ENCODE assay signal across 9 cellular contexts in the genomic region with DNA sequence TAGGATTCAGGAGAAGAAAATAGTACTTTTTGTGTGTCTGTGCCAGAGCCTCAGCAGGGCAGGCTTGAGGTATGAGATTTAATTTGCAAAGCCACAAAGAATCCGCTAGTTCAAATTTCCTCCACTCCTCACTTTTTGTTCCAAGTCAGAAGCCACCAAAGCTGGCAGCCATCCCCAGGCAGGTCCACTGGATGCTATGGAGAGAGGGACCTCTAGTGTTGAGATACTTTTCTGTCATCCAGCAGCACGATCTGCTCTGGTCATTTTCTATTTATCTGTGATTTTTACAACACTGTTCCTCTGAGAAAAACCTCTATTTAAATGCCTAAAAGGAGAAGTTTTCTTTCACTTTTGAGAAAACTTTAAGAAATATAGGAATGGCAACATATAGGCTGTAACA.
DNase-seq lines count a peak whose midpoint lies in the region; ATAC-seq and TF ChIP-seq lines count a peak whose summit lies in the region.
"Had no signal": no experiment of that assay in that cellular context is flagged by ENCODE, and none has a peak within 500 bp of the region (broad histone marks: within the 10 kb centered on the region; RNA-seq: fewer than 3 reads in every experiment).

No MANE protein-coding gene starts in this region.

- H3K36me3 ChIP-seq in ascending aorta: no peaks in the 10 kb centered on the region

- H3K4me1 Mint-ChIP-seq in stimulated activated naive CD8-positive, alpha-beta T cell treated with anti-CD3 and anti-CD28 coated beads, Interleukin-15, amount 100 ng/mL, for 72 hours: no peaks in the 10 kb centered on the region

- peak in 2 of 3 experiments; percentile 29 to 72 for TF ChIP-seq CTCF in ascending aorta (IDR thresholded peaks at IDR 0.05)

- H3K27ac Mint-ChIP-seq in stimulated activated naive CD8-positive, alpha-beta T cell treated with anti-CD3 and anti-CD28 coated beads, Interleukin-15, amount 100 ng/mL, for 72 hours: no peak overlapping the region
- H3K27ac Mint-ChIP-seq: dendritic cell treated with granulocyte-macrophage colony-stimulating factor and Interleukin-4, amounts not matched to agents 40 ng/mL and 50 ng/mL, for 4 days had no signal

- no peak overlapping the region for H3K27ac ChIP-seq in ascending aorta

- H3K9me3 ChIP-seq in ascending aorta: no peaks in the 10 kb centered on the region

- peaks cover 0 to 4% of the 10 kb centered on the region in 2 donors for H3K9me3 Mint-ChIP-seq in stimulated activated naive CD8-positive, alpha-beta T cell treated with anti-CD3 and anti-CD28 coated beads, Interleukin-15, amount 100 ng/mL, for 72 hours
- H3K9me3 Mint-ChIP-seq: dendritic cell treated with granulocyte-macrophage colony-stimulating factor and Interleukin-4, amounts not matched to agents 40 ng/mL and 50 ng/mL, for 4 days had no signal

- ATAC-seq in stimulated activated naive CD8-positive, alpha-beta T cell treated with anti-CD3 and anti-CD28 coated beads, Interleukin-15, amount 100 ng/mL, for 72 hours: peak; percentile 77
- ATAC-seq in stimulated activated naive CD8-positive, alpha-beta T cell treated with anti-CD3 and anti-CD28 coated beads, Interleukin-15, Interleukin-2, amounts not matched to agents 100 U/mL and 50 U/mL, for 24 hours: no peak
- no peak for ATAC-seq in GM21825 (IDR thresholded peaks at IDR 0.05; ENCODE audit: unreplicated experiment)
- no peak for ATAC-seq in HG03521 (IDR thresholded peaks at IDR 0.05; ENCODE audit: unreplicated experiment)

- H3K4me1 ChIP-seq in ascending aorta: no peaks in the 10 kb centered on the region

- no peak overlapping the region for H3K4me3 ChIP-seq in ascending aorta

- no peaks in the 10 kb centered on the region for H3K27me3 ChIP-seq in ascending aorta

- DNase-seq in stimulated activated naive CD8-positive, alpha-beta T cell treated with anti-CD3 and anti-CD28 coated beads, Interleukin-15, amount 100 ng/mL, for 72 hours: peak; percentile 9 to 30
- DNase-seq in stimulated activated naive CD8-positive, alpha-beta T cell treated with anti-CD3 and anti-CD28 coated beads, Interleukin-15, Interleukin-2, amounts not matched to agents 100 U/mL and 50 U/mL, for 24 hours: no peak
- DNase-seq in NCI-H2107 (lab: John Stamatoyannopoulos, UW) (peak; percentile 30), ascending aorta (ENCODE audit: low spot score in 2 of 2) (no peak), iPS DF 19.7 (ENCODE audit: low read depth, low spot score) (peak; percentile 48), smooth muscle cell of the brain vasculature (ENCODE audit: low read depth, low spot score) (peak; percentile 55)

- peaks cover 23% of the 10 kb centered on the region for H3K27me3 Mint-ChIP-seq in stimulated activated naive CD8-positive, alpha-beta T cell treated with anti-CD3 and anti-CD28 coated beads, Interleukin-15, amount 100 ng/mL, for 72 hours

- H3K4me3 Mint-ChIP-seq in stimulated activated naive CD8-positive, alpha-beta T cell treated with anti-CD3 and anti-CD28 coated beads, Interleukin-15, amount 100 ng/mL, for 72 hours: no peak overlapping the region
- H3K4me3 Mint-ChIP-seq: dendritic cell treated with granulocyte-macrophage colony-stimulating factor and Interleukin-4, amounts not matched to agents 40 ng/mL and 50 ng/mL, for 4 days had no signal

- intact Hi-C loops in ascending aorta (cut with DNase I): loop anchor here (1.0 to 10.0 kb wide), 2 partner anchors 281 to 694 kb away; no protein-coding TSS in a partner anchor

Comparison
In these comparisons a context has a peak if more than half of its experiments do, and no peak if none do; other contexts are left out.
1. DNase-seq: peak in stimulated activated naive CD8-positive, alpha-beta T cell treated with anti-CD3 and anti-CD28 coated beads, Interleukin-15, amount 100 ng/mL, for 72 hours (2 of 2), NCI-H2107 (single experiment), iPS DF 19.7 (single experiment) and smooth muscle cell of the brain vasculature (single experiment); none in stimulated activated naive CD8-positive, alpha-beta T cell treated with anti-CD3 and anti-CD28 coated beads, Interleukin-15, Interleukin-2, amounts not matched to agents 100 U/mL and 50 U/mL, for 24 hours (single experiment) and ascending aorta (0 of 2).